1 cellular context compared by ENCODE assay signal in the genomic region with DNA sequence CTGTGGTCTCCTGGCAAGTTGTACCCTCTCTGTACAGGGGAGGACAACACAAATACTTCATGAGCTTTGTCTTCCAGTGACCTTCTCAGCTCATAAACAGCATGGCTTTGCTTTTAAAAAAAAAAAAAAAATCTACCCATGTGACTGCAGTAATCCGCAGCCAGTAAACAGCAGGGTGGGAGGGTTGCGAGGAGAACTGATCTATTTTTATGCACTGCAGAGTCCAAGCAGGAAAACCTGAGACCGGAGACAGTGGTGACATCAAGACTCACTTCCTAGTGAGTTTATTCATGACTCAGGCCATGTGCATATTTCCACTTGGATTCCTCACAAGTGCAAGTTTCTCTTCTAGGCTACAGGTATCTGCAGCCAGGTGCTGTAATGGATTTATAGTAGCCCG.
TF ChIP-seq lines count a peak whose summit lies in the region.

No MANE protein-coding gene starts in this region.

TF ChIP-seq in HepG2, 621 proteins besides CTCF, POLR2A, EP300 and RAD21 (continued from another document):
- TF ChIP-seq, protein P1, sequence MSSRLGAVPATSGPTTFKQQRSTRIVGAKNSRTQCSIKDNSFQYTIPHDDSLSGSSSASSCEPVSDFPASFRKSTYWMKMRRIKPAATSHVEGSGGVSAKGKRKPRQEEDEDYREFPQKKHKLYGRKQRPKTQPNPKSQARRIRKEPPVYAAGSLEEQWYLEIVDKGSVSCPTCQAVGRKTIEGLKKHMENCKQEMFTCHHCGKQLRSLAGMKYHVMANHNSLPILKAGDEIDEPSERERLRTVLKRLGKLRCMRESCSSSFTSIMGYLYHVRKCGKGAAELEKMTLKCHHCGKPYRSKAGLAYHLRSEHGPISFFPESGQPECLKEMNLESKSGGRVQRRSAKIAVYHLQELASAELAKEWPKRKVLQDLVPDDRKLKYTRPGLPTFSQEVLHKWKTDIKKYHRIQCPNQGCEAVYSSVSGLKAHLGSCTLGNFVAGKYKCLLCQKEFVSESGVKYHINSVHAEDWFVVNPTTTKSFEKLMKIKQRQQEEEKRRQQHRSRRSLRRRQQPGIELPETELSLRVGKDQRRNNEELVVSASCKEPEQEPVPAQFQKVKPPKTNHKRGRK (CRISPR knock-in tag; IDR thresholded peaks at IDR 0.05): no peak
- TF ChIP-seq ZBTB20 (CRISPR knock-in tag; IDR thresholded peaks at IDR 0.05; ENCODE audit: borderline replicate concordance, low read depth) (no peak), THAP11 (CRISPR knock-in tag; IDR thresholded peaks at IDR 0.05) (no peak), ZNF232 (CRISPR knock-in tag; IDR thresholded peaks at IDR 0.05; ENCODE audit: borderline replicate concordance) (no peak), CC2D1A (CRISPR knock-in tag; IDR thresholded peaks at IDR 0.05) (no peak), ZNF773 (CRISPR knock-in tag; IDR thresholded peaks at IDR 0.05; ENCODE audit: borderline replicate concordance) (no peak), ZNF44 (CRISPR knock-in tag; IDR thresholded peaks at IDR 0.05) (no peak)
